ENCODE assay signal across 28 cellular contexts in the genomic region with DNA sequence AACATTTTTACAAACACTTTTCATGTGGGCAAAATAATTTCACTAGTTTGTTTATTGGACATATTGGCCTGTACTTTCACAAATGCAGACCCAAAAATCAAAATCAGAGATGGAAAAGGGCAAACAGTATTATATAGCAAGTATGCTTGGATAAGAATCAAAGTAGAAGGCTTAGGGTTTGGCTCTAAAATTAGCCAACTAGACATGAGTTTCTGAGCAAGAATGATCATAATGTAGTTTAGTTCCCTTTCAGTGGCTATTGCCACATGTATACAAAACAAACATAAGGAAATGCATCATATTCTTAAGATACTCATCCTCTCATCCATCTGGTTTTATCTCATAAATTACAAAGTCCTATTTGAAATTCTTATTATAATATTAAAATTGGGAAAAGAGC.
"Had no signal": no experiment of that assay in that cellular context is flagged by ENCODE, and none has a peak within 500 bp of the region (broad histone marks: within the 10 kb centered on the region; RNA-seq: fewer than 3 reads in every experiment).

No MANE protein-coding gene starts in this region.

- H3K4me1 Mint-ChIP-seq: activated B cell treated with CpG ODN at 0.5 μM for 24 hours; activated CD4-positive, alpha-beta T cell treated with anti-CD3 and anti-CD28 coated beads for 36 hours; activated naive CD8-positive, alpha-beta T cell treated with anti-CD3 and anti-CD28 coated beads for 36 hours; naive thymus-derived CD8-positive, alpha-beta T cell; neural progenitor cell; stimulated activated memory B cell treated with anti-CD40 and anti-IgM and Interleukin-4, amounts not matched to agents 10 μg/mL and 1 μg/mL and 100 μg/mL, for 72 hours had no signal

- H3K27me3 Mint-ChIP-seq: activated B cell treated with CpG ODN at 0.5 μM for 24 hours; activated CD4-positive, alpha-beta T cell treated with anti-CD3 and anti-CD28 coated beads for 36 hours; activated naive CD8-positive, alpha-beta T cell treated with anti-CD3 and anti-CD28 coated beads for 36 hours; naive thymus-derived CD8-positive, alpha-beta T cell; stimulated activated memory B cell treated with anti-CD40 and anti-IgM and Interleukin-4, amounts not matched to agents 10 μg/mL and 1 μg/mL and 100 μg/mL, for 72 hours; type B pancreatic cell had no signal

- H3K27ac Mint-ChIP-seq: activated B cell treated with CpG ODN at 0.5 μM for 24 hours; activated CD4-positive, alpha-beta T cell treated with anti-CD3 and anti-CD28 coated beads for 36 hours; activated naive CD8-positive, alpha-beta T cell treated with anti-CD3 and anti-CD28 coated beads for 36 hours; mesothelial cell of epicardium; naive thymus-derived CD8-positive, alpha-beta T cell; neural progenitor cell; stimulated activated memory B cell treated with anti-CD40 and anti-IgM and Interleukin-4, amounts not matched to agents 10 μg/mL and 1 μg/mL and 100 μg/mL, for 72 hours; T-helper 1 cell treated with Interleukin-12 subunit alpha and Interleukin-12 subunit beta and Interleukin-4 antibody, amounts not matched to agents 30 μg/mL and 1 μg/mL, for 36 hours; type B pancreatic cell had no signal

- ATAC-seq: activated CD4-positive, alpha-beta T cell treated with anti-CD3 and anti-CD28 coated beads for 36 hours; left ventricle myocardium superior; naive thymus-derived CD8-positive, alpha-beta T cell; sciatic nerve; stimulated activated memory B cell treated with anti-CD40 and anti-IgM and Interleukin-4, amounts not matched to agents 10 μg/mL and 1 μg/mL and 100 μg/mL, for 72 hours had no signal

- H3K4me3 ChIP-seq: coronary artery, neural progenitor cell, smooth muscle cell, stomach, testis, vagina had no signal

- H3K36me3 ChIP-seq: neural progenitor cell, stomach, vagina had no signal

- H3K4me3 Mint-ChIP-seq: activated B cell treated with CpG ODN at 0.5 μM for 24 hours; activated CD4-positive, alpha-beta T cell treated with anti-CD3 and anti-CD28 coated beads for 36 hours; activated naive CD8-positive, alpha-beta T cell treated with anti-CD3 and anti-CD28 coated beads for 36 hours; mesothelial cell of epicardium; naive thymus-derived CD8-positive, alpha-beta T cell; neural progenitor cell; stimulated activated memory B cell treated with anti-CD40 and anti-IgM and Interleukin-4, amounts not matched to agents 10 μg/mL and 1 μg/mL and 100 μg/mL, for 72 hours; T-helper 1 cell treated with Interleukin-12 subunit alpha and Interleukin-12 subunit beta and Interleukin-4 antibody, amounts not matched to agents 30 μg/mL and 1 μg/mL, for 36 hours; type B pancreatic cell had no signal

- DNase-seq: activated B cell treated with CpG ODN at 0.5 μM for 24 hours; activated CD4-positive, alpha-beta T cell treated with anti-CD3 and anti-CD28 coated beads for 36 hours; activated CD4-positive, alpha-beta T cell treated with anti-CD3 and anti-CD28 coated beads, Interleukin-2, amount 50 U/mL, for 48 hours; activated CD8-positive, alpha-beta memory T cell treated with anti-CD3 and anti-CD28 coated beads, Interleukin-2, amount 50 U/mL, for 48 hours; activated naive CD4-positive, alpha-beta T cell treated with Interleukin-2 at 50 U/mL for 16 hours; activated naive CD8-positive, alpha-beta T cell treated with anti-CD3 and anti-CD28 coated beads for 36 hours; activated T-cell treated with anti-CD3 and anti-CD28 coated beads, Interleukin-2, amount 50 U/mL, for 48 hours; amygdala; effector CD4-positive, alpha-beta T cell; erythroblast; hippocampal formation; left ventricle myocardium superior; mammary epithelial cell; naive thymus-derived CD8-positive, alpha-beta T cell; posterior cingulate gyrus; stimulated activated CD4-positive, alpha-beta T cell treated with anti-CD3 and anti-CD28 coated beads, Interleukin-15, amount 100 ng/mL, for 24 hours; stomach; T1000; testis had no signal

- H3K36me3 Mint-ChIP-seq: type B pancreatic cell had no signal

- H3K27ac ChIP-seq: coronary artery, neural progenitor cell, stomach, testis, vagina had no signal

- H3K27me3 ChIP-seq: neural progenitor cell, stomach, testis, vagina had no signal

- H3K4me1 ChIP-seq: neural progenitor cell, stomach, testis, vagina had no signal

- H3K9me3 ChIP-seq: testis, vagina had no signal
